In the genomic region with DNA sequence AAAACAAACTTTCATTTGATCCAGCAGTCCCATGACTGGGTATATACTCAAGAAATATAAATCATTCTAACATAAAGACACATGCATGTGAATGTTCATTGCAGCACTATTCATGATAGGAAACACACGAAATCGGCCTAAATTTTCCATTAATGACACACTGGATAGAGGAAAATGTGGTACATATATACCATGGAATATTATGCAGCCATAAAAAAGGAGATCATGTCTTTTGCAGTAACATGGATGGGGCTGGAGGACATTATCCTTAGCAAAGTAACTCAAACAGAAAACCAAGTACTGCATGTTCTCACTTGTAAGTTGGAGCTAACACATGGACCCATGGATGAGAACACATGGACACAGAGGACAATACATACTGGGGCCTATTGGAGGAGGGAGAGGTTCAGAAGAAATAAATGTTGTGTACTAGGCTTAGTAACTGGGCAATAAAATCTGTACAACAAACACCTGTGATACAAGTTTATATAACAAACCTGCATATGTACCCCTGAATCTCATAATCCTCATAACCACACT, we compare ENCODE assay signal across 3 cellular contexts.
TF ChIP-seq lines count a peak whose summit lies in the region.

No MANE protein-coding gene starts in this region.

TF ChIP-seq in SK-N-SH, 30 proteins besides CTCF, POLR2A, EP300 and RAD21 (continued from another document):
- TF ChIP-seq, protein P1, sequence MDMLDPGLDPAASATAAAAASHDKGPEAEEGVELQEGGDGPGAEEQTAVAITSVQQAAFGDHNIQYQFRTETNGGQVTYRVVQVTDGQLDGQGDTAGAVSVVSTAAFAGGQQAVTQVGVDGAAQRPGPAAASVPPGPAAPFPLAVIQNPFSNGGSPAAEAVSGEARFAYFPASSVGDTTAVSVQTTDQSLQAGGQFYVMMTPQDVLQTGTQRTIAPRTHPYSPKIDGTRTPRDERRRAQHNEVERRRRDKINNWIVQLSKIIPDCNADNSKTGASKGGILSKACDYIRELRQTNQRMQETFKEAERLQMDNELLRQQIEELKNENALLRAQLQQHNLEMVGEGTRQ (IDR thresholded peaks at IDR 0.05; ENCODE audit: borderline replicate concordance, low read depth, low read length): no peak
- TF ChIP-seq SMC3 (IDR thresholded peaks at IDR 0.05; ENCODE audit: low read depth, low read length) (no peak), FOXJ3 (CRISPR knock-in tag; IDR thresholded peaks at IDR 0.05) (no peak), CHD2 (IDR thresholded peaks at IDR 0.05; ENCODE audit: low read length, partially characterized antibody) (no peak), GATA2 (CRISPR knock-in tag; IDR thresholded peaks at IDR 0.05) (no peak)

TF ChIP-seq in HEK293, 187 proteins besides CTCF, POLR2A, EP300 and RAD21 (continued from another document):
- TF ChIP-seq, protein P2, sequence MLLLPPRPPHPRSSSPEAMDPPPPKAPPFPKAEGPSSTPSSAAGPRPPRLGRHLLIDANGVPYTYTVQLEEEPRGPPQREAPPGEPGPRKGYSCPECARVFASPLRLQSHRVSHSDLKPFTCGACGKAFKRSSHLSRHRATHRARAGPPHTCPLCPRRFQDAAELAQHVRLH (tag by site-specific recombination; IDR thresholded peaks at IDR 0.05): 0 out of 2 replicates have a peak, but pooled peaks have one; percentile 18
- TF ChIP-seq GLIS1 (tag by site-specific recombination; IDR thresholded peaks at IDR 0.05) (no peak), ZNF184 (tag by site-specific recombination; IDR thresholded peaks at IDR 0.05) (no peak)

TF ChIP-seq in K562, 482 proteins besides CTCF, POLR2A, EP300 and RAD21 (continued from another document):
- TF ChIP-seq, protein P3, sequence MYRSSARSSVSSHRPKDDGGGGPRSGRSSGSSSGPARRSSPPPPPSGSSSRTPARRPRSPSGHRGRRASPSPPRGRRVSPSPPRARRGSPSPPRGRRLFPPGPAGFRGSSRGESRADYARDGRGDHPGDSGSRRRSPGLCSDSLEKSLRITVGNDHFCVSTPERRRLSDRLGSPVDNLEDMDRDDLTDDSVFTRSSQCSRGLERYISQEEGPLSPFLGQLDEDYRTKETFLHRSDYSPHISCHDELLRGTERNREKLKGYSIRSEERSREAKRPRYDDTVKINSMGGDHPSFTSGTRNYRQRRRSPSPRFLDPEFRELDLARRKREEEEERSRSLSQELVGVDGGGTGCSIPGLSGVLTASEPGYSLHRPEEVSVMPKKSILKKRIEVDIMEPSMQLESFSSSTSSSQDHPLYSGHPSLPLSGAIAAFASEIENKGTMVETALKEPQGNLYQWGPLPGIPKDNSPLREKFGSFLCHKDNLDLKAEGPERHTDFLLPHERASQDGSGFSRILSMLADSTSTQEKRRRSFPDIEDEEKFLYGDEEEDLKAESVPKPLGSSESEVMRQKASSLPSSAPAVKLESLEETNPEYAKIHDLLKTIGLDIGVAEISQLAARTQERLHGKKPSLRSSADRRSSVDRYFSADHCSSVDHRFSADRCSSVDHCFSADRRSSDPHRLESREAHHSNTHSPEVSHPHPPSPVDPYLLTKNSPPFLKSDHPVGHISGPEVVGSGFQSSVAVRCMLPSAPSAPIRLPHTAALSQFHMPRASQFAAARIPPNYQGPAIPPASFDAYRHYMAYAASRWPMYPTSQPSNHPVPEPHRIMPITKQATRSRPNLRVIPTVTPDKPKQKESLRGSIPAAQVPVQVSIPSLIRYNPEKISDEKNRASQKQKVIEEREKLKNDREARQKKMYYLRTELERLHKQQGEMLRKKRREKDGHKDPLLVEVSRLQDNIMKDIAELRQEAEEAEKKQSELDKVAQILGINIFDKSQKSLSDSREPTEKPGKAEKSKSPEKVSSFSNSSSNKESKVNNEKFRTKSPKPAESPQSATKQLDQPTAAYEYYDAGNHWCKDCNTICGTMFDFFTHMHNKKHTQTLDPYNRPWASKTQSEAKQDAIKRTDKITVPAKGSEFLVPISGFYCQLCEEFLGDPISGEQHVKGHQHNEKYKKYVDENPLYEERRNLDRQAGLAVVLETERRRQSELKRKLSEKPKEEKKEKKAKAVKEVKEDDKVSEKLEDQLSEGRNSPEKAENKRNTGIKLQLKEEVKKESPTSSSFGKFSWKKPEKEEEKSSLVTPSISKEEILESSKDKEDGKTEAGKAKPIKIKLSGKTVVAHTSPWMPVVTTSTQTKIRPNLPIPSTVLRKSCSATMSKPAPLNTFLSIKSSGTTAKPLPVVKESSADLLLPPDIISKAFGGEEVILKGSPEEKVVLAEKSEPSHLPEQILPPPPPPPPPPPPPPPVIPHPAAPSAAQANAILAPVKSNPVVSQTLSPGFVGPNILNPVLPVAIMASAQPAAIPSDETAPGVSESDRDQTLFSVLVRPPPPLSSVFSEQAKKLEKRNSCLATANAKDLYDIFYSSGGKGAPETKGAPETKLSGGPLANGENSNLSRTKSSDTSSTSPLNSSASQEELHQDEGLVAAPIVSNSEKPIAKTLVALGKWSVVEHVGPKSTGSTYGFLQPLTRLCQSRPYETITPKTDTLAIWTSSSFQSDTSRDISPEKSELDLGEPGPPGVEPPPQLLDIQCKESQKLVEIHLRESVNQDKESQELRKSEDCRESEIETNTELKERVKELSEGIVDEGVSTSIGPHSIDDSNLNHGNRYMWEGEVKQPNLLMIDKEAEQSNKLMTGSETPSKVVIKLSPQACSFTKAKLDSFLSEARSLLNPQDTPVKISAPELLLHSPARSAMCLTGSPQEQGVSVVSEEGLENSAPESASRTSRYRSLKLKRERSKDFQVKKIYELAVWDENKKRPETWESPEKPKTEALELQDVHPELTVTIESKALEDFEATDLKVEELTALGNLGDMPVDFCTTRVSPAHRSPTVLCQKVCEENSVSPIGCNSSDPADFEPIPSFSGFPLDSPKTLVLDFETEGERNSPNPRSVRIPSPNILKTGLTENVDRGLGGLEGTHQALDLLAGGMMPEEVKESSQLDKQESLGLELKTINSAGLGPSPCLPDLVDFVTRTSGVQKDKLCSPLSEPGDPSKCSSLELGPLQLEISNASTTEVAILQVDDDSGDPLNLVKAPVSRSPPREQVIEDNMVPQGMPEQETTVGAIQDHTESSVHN (IDR thresholded peaks at IDR 0.05; ENCODE audit: borderline replicate concordance in 1 of 2, low read depth in 1 of 2): no peak
TF ChIP-seq in K562: peak in this region for 2.
